ENCODE assay signal across 28 cellular contexts in genomic region chr11:11604340-11604992, GRCh38. TPM values are rescaled to one million over a fixed set of nuclear protein-coding genes. Genes with fewer than 3 reads are reported as not detected.
"Had no signal": no experiment of that assay in that cellular context is flagged by ENCODE, and none has a peak within 500 bp of the region (broad histone marks: within the 10 kb centered on the region; RNA-seq: fewer than 3 reads in every experiment).

No MANE protein-coding gene starts in this region.

- H3K4me3 ChIP-seq: colonic mucosa, heart right ventricle, ovary, prostate gland, sigmoid colon, thyroid gland had no signal

- H3K27me3 ChIP-seq: colonic mucosa, dorsolateral prefrontal cortex, foreskin keratinocyte, heart right ventricle, ovary, sigmoid colon, thyroid gland had no signal

- H3K4me1 Mint-ChIP-seq: activated CD4-positive, alpha-beta T cell treated with anti-CD3 and anti-CD28 coated beads for 36 hours; central memory CD8-positive, alpha-beta T cell; stimulated activated effector memory CD8-positive, alpha-beta T cell treated with anti-CD3 and anti-CD28 coated beads, Interleukin-12 subunit alpha, Interleukin-12 subunit beta, amount 100 ng/mL, for 72 hours had no signal

- H3K27ac Mint-ChIP-seq: activated CD4-positive, alpha-beta T cell treated with anti-CD3 and anti-CD28 coated beads for 36 hours; activated CD8-positive, alpha-beta T cell treated with anti-CD3 and anti-CD28 coated beads, Interleukin-2, amount 10 ng/mL, durations not matched to agents 7 days and 5 days; activated naive CD4-positive, alpha-beta T cell treated with anti-CD3 and anti-CD28 coated beads, Interleukin-2, amount 50 U/mL, for 72 hours; activated T-cell treated with anti-CD3 and anti-CD28 coated beads, Interleukin-2, amount 50 U/mL, for 72 hours; effector memory CD8-positive, alpha-beta T cell; naive thymus-derived CD8-positive, alpha-beta T cell; stimulated activated effector memory CD8-positive, alpha-beta T cell treated with anti-CD3 and anti-CD28 coated beads, Interleukin-12 subunit alpha, Interleukin-12 subunit beta, amount 100 ng/mL, for 72 hours; stimulated activated naive CD8-positive, alpha-beta T cell treated with anti-CD3 and anti-CD28 coated beads, Interleukin-15, Interleukin-2, amounts not matched to agents 100 ng/mL and 50 ng/mL, for 24 hours; T-helper 2 cell treated with Interferon-gamma antibody and Interleukin-4, amounts not matched to agents 5 μg/mL and 100 μg/mL, for 36 hours had no signal

- H3K36me3 ChIP-seq: colonic mucosa, heart right ventricle, ovary, prostate gland, sigmoid colon, thyroid gland had no signal

- ATAC-seq: activated CD4-positive, alpha-beta T cell treated with anti-CD3 and anti-CD28 coated beads for 36 hours; activated CD8-positive, alpha-beta T cell treated with anti-CD3 and anti-CD28 coated beads, Interleukin-2, amount 10 ng/mL, durations not matched to agents 7 days and 5 days; activated naive CD4-positive, alpha-beta T cell treated with anti-CD3 and anti-CD28 coated beads, Interleukin-2, amount 50 U/mL, for 72 hours; activated T-cell treated with anti-CD3 and anti-CD28 coated beads, Interleukin-2, amount 50 U/mL, for 72 hours; effector memory CD8-positive, alpha-beta T cell; esophagus mucosa; heart right ventricle; left ventricle myocardium superior; naive thymus-derived CD8-positive, alpha-beta T cell; stimulated activated effector memory CD8-positive, alpha-beta T cell treated with anti-CD3 and anti-CD28 coated beads, Interleukin-12 subunit alpha, Interleukin-12 subunit beta, amount 100 ng/mL, for 72 hours had no signal

- H3K9me3 ChIP-seq: colonic mucosa, ovary, prostate gland, sigmoid colon, thyroid gland had no signal

- H3K27ac ChIP-seq: colonic mucosa, foreskin keratinocyte, heart right ventricle, ovary, prostate gland, sigmoid colon, thyroid gland had no signal

- DNase-seq: activated CD4-positive, alpha-beta T cell treated with anti-CD3 and anti-CD28 coated beads for 36 hours; activated CD4-positive, CD25-positive, alpha-beta regulatory T cell; activated CD8-positive, alpha-beta T cell treated with anti-CD3 and anti-CD28 coated beads, Interleukin-2, amount 10 ng/mL, durations not matched to agents 7 days and 5 days; activated naive CD4-positive, alpha-beta T cell; activated T-cell treated with anti-CD3 and anti-CD28 coated beads for 4 hours; activated T-cell treated with anti-CD3 and anti-CD28 coated beads, Interleukin-2, amount 50 U/mL, for 72 hours; colonic mucosa; dorsolateral prefrontal cortex; effector memory CD8-positive, alpha-beta T cell; foreskin keratinocyte; heart right ventricle; kidney glomerular epithelial cell; left ventricle myocardium superior; mammary epithelial cell; naive thymus-derived CD8-positive, alpha-beta T cell; ovary; sigmoid colon; small intestine; stimulated activated CD4-positive, alpha-beta T cell treated with anti-CD3 and anti-CD28 coated beads, Interleukin-4, amount 100 ng/mL, for 24 hours; T-helper 1 cell; thyroid gland had no signal

- H3K4me1 ChIP-seq: colonic mucosa had no signal

- H3K9me3 Mint-ChIP-seq: central memory CD8-positive, alpha-beta T cell; effector memory CD8-positive, alpha-beta T cell; stimulated activated effector memory CD8-positive, alpha-beta T cell treated with anti-CD3 and anti-CD28 coated beads, Interleukin-12 subunit alpha, Interleukin-12 subunit beta, amount 100 ng/mL, for 72 hours; stimulated activated naive CD8-positive, alpha-beta T cell treated with anti-CD3 and anti-CD28 coated beads, Interleukin-15, Interleukin-2, amounts not matched to agents 100 ng/mL and 50 ng/mL, for 24 hours; T-helper 2 cell treated with Interferon-gamma antibody and Interleukin-4, amounts not matched to agents 5 μg/mL and 100 μg/mL, for 36 hours had no signal

- H3K36me3 Mint-ChIP-seq: stimulated activated effector memory CD8-positive, alpha-beta T cell treated with anti-CD3 and anti-CD28 coated beads, Interleukin-12 subunit alpha, Interleukin-12 subunit beta, amount 100 ng/mL, for 72 hours had no signal

- H3K4me3 Mint-ChIP-seq: activated CD4-positive, alpha-beta T cell treated with anti-CD3 and anti-CD28 coated beads for 36 hours; activated CD8-positive, alpha-beta T cell treated with anti-CD3 and anti-CD28 coated beads, Interleukin-2, amount 10 ng/mL, durations not matched to agents 7 days and 5 days; activated T-cell treated with anti-CD3 and anti-CD28 coated beads, Interleukin-2, amount 50 U/mL, for 72 hours; central memory CD8-positive, alpha-beta T cell; effector memory CD8-positive, alpha-beta T cell; naive thymus-derived CD8-positive, alpha-beta T cell; stimulated activated effector memory CD8-positive, alpha-beta T cell treated with anti-CD3 and anti-CD28 coated beads, Interleukin-12 subunit alpha, Interleukin-12 subunit beta, amount 100 ng/mL, for 72 hours; stimulated activated naive CD8-positive, alpha-beta T cell treated with anti-CD3 and anti-CD28 coated beads, Interleukin-15, Interleukin-2, amounts not matched to agents 100 ng/mL and 50 ng/mL, for 24 hours; T-helper 2 cell treated with Interferon-gamma antibody and Interleukin-4, amounts not matched to agents 5 μg/mL and 100 μg/mL, for 36 hours had no signal

RNA-seq across cellular contexts. Expression of gene GALNT18, which starts 17.3 kb away (rescaled TPM):
- total RNA-seq: naive thymus-derived CD8-positive, alpha-beta T cell had no signal
